Comparison of ENCODE assay signal across 2 cellular contexts in the genomic region with DNA sequence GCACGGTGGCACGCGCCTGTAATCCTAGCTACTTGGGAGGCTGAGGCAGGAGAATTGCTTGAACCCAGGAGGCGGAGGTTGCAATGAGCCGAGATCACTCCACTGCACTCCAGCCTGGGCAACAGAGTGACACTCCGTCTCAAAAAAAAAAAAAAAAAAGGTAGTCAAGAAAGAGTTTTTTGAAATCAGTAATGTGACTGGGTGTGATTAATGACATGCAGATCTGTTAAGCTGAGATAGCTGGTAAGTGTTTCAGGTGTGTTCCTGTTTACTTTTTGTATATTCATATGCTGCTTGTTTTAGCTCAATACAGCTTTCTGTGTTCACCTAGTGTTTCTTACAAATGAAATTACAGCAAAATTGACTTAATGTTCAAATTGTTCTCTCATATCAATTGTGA. TPM values are rescaled to one million over a fixed set of nuclear protein-coding genes. Genes with fewer than 3 reads are reported as not detected.
"Had no signal": no experiment of that assay in that cellular context is flagged by ENCODE, and none has a peak within 500 bp of the region (broad histone marks: within the 10 kb centered on the region; RNA-seq: fewer than 3 reads in every experiment).

No MANE protein-coding gene starts in this region.

RNA-seq across cellular contexts. Expression of a gene that starts 50.8 kb away (rescaled TPM):
- total RNA-seq: ascending aorta, epithelial cell of proximal tubule had no signal
